Comparison of ENCODE assay signal across 18 cellular contexts in the genomic region with DNA sequence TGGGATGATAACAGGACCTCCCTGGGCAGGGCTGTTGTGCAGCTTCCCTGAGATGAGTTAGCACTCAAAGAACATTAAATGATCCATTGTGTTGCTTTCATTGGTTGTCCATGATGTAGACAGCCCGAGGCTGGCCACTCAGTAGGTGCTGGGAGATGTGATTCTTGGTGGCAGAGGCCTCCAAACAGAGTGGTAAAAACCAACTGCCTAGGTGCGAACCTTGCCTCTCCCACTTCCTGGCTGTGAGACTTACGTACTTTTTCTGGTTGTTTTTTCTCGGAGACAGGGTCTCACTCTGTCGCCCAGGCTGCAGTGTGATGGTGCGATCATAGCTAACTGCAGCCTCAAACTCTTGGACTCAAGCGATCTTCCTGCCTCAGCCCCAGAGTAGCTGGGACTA. TPM values are rescaled to one million over a fixed set of nuclear protein-coding genes. Genes with fewer than 3 reads are reported as not detected.
A peak's percentile ranks its signal among the peaks of the same experiment; 100 is the strongest.
DNase-seq lines count a peak whose midpoint lies in the region; ATAC-seq lines count a peak whose summit lies in the region.
"Had no signal": no experiment of that assay in that cellular context is flagged by ENCODE, and none has a peak within 500 bp of the region (broad histone marks: within the 10 kb centered on the region; RNA-seq: fewer than 3 reads in every experiment).

No MANE protein-coding gene starts in this region.

- no peak for ATAC-seq in stimulated activated naive CD8-positive, alpha-beta T cell treated with anti-CD3 and anti-CD28 coated beads, Interleukin-15, Interleukin-2, amounts not matched to agents 100 U/mL and 50 U/mL, for 24 hours
- ATAC-seq in central memory CD8-positive, alpha-beta T cell (replicated peaks; ENCODE audit: extremely low read depth, poor library complexity, severe bottlenecking), result peak; percentile 91
- ATAC-seq in natural killer cell treated with Interleukin-12 subunit alpha and Interleukin-12 subunit beta and Interleukin-15 and Interleukin-18, amount 100 ng/mL, for 72 hours, result peak; percentile 87 to 90

- H3K4me1 Mint-ChIP-seq in stimulated activated naive CD8-positive, alpha-beta T cell treated with anti-CD3 and anti-CD28 coated beads, Interleukin-15, Interleukin-2, amounts not matched to agents 100 ng/mL and 50 ng/mL, for 24 hours (ENCODE audit: low read depth), result peaks cover 16% of the 10 kb centered on the region
- peaks cover 21% of the 10 kb centered on the region for H3K4me1 Mint-ChIP-seq in central memory CD8-positive, alpha-beta T cell
- peaks cover 32 to 33% of the 10 kb centered on the region in 2 donors for H3K4me1 Mint-ChIP-seq in natural killer cell treated with Interleukin-12 subunit alpha and Interleukin-12 subunit beta and Interleukin-15 and Interleukin-18, amount 100 ng/mL, for 72 hours (ENCODE audit: low read depth in 2 of 2)

- DNase-seq in stimulated activated naive CD8-positive, alpha-beta T cell treated with anti-CD3 and anti-CD28 coated beads, Interleukin-15, Interleukin-2, amounts not matched to agents 100 U/mL and 50 U/mL, for 24 hours, result no peak
- DNase-seq in central memory CD8-positive, alpha-beta T cell (ENCODE audit: low spot score in 2 of 2), result peak in 1 of 2 donors; percentile 72
- DNase-seq in natural killer cell treated with Interleukin-12 subunit alpha and Interleukin-12 subunit beta and Interleukin-15 and Interleukin-18, amount 100 ng/mL, for 72 hours (ENCODE audit: low spot score), result peak; percentile 82
- DNase-seq in amygdala (lab: John Stamatoyannopoulos, UW), result no peak
- no peak for DNase-seq in MV-4-11 (lab: John Stamatoyannopoulos, UW)
- no peak for DNase-seq in central memory CD4-positive, alpha-beta T cell
- DNase-seq: Caco-2; CD4-positive, CD25-positive, alpha-beta regulatory T cell; DMS 273 treated with DMSO at 0.1 percent for 48 hours; DMS79 treated with DMSO at 0.1 percent for 48 hours; H7; Kasumi-1; NCI-H1417; NCI-H187; NCI-H446; NCI-H526 had no signal

- H3K27me3 Mint-ChIP-seq in stimulated activated naive CD8-positive, alpha-beta T cell treated with anti-CD3 and anti-CD28 coated beads, Interleukin-15, Interleukin-2, amounts not matched to agents 100 ng/mL and 50 ng/mL, for 24 hours, result no peaks in the 10 kb centered on the region
- no peaks in the 10 kb centered on the region for H3K27me3 Mint-ChIP-seq in central memory CD8-positive, alpha-beta T cell
- H3K27me3 Mint-ChIP-seq in natural killer cell treated with Interleukin-12 subunit alpha and Interleukin-12 subunit beta and Interleukin-15 and Interleukin-18, amount 100 ng/mL, for 72 hours, result no peaks in the 10 kb centered on the region
- H3K27me3 Mint-ChIP-seq: CD4-positive, CD25-positive, alpha-beta regulatory T cell had no signal

- H3K27ac Mint-ChIP-seq in stimulated activated naive CD8-positive, alpha-beta T cell treated with anti-CD3 and anti-CD28 coated beads, Interleukin-15, Interleukin-2, amounts not matched to agents 100 ng/mL and 50 ng/mL, for 24 hours, result peak overlapping the region; percentile 41
- peak overlapping the region; percentile 72 for H3K27ac Mint-ChIP-seq in central memory CD8-positive, alpha-beta T cell (ENCODE audit: low read depth)
- peak overlapping the region; percentile 84 to 95 for H3K27ac Mint-ChIP-seq in natural killer cell treated with Interleukin-12 subunit alpha and Interleukin-12 subunit beta and Interleukin-15 and Interleukin-18, amount 100 ng/mL, for 72 hours
- H3K27ac Mint-ChIP-seq: CD4-positive, CD25-positive, alpha-beta regulatory T cell had no signal

- H3K9me3 Mint-ChIP-seq in stimulated activated naive CD8-positive, alpha-beta T cell treated with anti-CD3 and anti-CD28 coated beads, Interleukin-15, Interleukin-2, amounts not matched to agents 100 ng/mL and 50 ng/mL, for 24 hours, result no peaks in the 10 kb centered on the region
- H3K9me3 Mint-ChIP-seq in central memory CD8-positive, alpha-beta T cell, result no peaks in the 10 kb centered on the region
- no peaks in the 10 kb centered on the region for H3K9me3 Mint-ChIP-seq in natural killer cell treated with Interleukin-12 subunit alpha and Interleukin-12 subunit beta and Interleukin-15 and Interleukin-18, amount 100 ng/mL, for 72 hours
- H3K9me3 Mint-ChIP-seq: CD4-positive, CD25-positive, alpha-beta regulatory T cell had no signal

- H3K36me3 Mint-ChIP-seq in stimulated activated naive CD8-positive, alpha-beta T cell treated with anti-CD3 and anti-CD28 coated beads, Interleukin-15, Interleukin-2, amounts not matched to agents 100 ng/mL and 50 ng/mL, for 24 hours (ENCODE audit: low read depth), result peaks cover 35% of the 10 kb centered on the region
- peaks cover 6% of the 10 kb centered on the region for H3K36me3 Mint-ChIP-seq in central memory CD8-positive, alpha-beta T cell (ENCODE audit: insufficient read depth)
- H3K36me3 Mint-ChIP-seq in natural killer cell treated with Interleukin-12 subunit alpha and Interleukin-12 subunit beta and Interleukin-15 and Interleukin-18, amount 100 ng/mL, for 72 hours, result no peaks in the 10 kb centered on the region

- H3K4me3 Mint-ChIP-seq in stimulated activated naive CD8-positive, alpha-beta T cell treated with anti-CD3 and anti-CD28 coated beads, Interleukin-15, Interleukin-2, amounts not matched to agents 100 ng/mL and 50 ng/mL, for 24 hours, result no peak overlapping the region
- no peak overlapping the region for H3K4me3 Mint-ChIP-seq in central memory CD8-positive, alpha-beta T cell
- H3K4me3 Mint-ChIP-seq in natural killer cell treated with Interleukin-12 subunit alpha and Interleukin-12 subunit beta and Interleukin-15 and Interleukin-18, amount 100 ng/mL, for 72 hours, result peak overlapping the region; percentile 43
- H3K4me3 Mint-ChIP-seq: CD4-positive, CD25-positive, alpha-beta regulatory T cell had no signal

RNA-seq across cellular contexts. Expression of a gene that starts 6.2 kb away (rescaled TPM):
- total RNA-seq in natural killer cell treated with Interleukin-12 subunit alpha and Interleukin-12 subunit beta and Interleukin-15 and Interleukin-18, amount 100 ng/mL, for 72 hours, result 10 to 100 TPM; 32.4 to 70.3 TPM

RNA-seq across cellular contexts. Expression of a gene that starts 6.4 kb away (rescaled TPM):
- total RNA-seq in natural killer cell treated with Interleukin-12 subunit alpha and Interleukin-12 subunit beta and Interleukin-15 and Interleukin-18, amount 100 ng/mL, for 72 hours, result 100 to 1,000 TPM in 1 of 2 donors, 10 to 100 TPM in 1; 82.5 to 117 TPM

RNA-seq across cellular contexts. Expression of a gene that starts 12.4 kb away (rescaled TPM):
- 1 to 10 TPM in 1 of 2 donors, under 1 TPM in 1; 0.74 to 1.2 TPM for total RNA-seq in natural killer cell treated with Interleukin-12 subunit alpha and Interleukin-12 subunit beta and Interleukin-15 and Interleukin-18, amount 100 ng/mL, for 72 hours
- total RNA-seq: MCF 10A had no signal

RNA-seq across cellular contexts. Expression of a gene that starts 24.6 kb away (rescaled TPM):
- total RNA-seq in natural killer cell treated with Interleukin-12 subunit alpha and Interleukin-12 subunit beta and Interleukin-15 and Interleukin-18, amount 100 ng/mL, for 72 hours, result 100 to 1,000 TPM; 106 to 108 TPM

RNA-seq across cellular contexts. Expression of a gene that starts 25.0 kb away (rescaled TPM):
- total RNA-seq in natural killer cell treated with Interleukin-12 subunit alpha and Interleukin-12 subunit beta and Interleukin-15 and Interleukin-18, amount 100 ng/mL, for 72 hours, result 10 to 100 TPM; 60.9 to 87.3 TPM
